In genomic region chr4:16809064-16809463, GRCh38 we compare ENCODE assay signal across 6 cellular contexts.
"Had no signal": no experiment of that assay in that cellular context is flagged by ENCODE, and none has a peak within 500 bp of the region (broad histone marks: within the 10 kb centered on the region; RNA-seq: fewer than 3 reads in every experiment).

No MANE protein-coding gene starts in this region.

- H3K4me2 ChIP-seq: KMS-11 had no signal

- FAIRE-seq: HTR-8/SVneo had no signal

- DNase-seq: IMR-90, KBM-7, KG1 had no signal

- H3K9ac ChIP-seq: KMS-11 had no signal

- H3K27ac ChIP-seq: HL-60, KMS-11 had no signal
